ENCODE assay signal across 19 cellular contexts in the genomic region with DNA sequence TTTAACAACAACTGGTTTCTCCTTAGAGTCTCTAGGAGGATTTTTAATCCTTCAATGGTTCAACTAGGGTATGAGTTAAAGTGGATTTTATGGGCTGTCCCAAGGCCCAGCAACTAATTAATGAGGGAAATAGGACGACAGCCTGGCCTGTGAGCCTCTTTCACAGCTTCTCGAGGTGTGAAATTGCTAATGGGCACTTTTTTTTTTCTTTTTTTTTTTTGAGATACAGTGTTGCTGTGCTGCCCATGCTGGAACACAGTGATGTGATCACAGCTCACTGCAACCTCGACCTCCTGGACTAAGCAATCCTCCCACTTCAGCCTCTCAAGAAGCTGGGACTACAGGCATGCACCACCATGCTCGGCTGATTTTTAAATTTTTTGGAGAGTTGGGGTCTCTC.
DNase-seq lines count a peak whose midpoint lies in the region; ATAC-seq and TF ChIP-seq lines count a peak whose summit lies in the region.
"Had no signal": no experiment of that assay in that cellular context is flagged by ENCODE, and none has a peak within 500 bp of the region (broad histone marks: within the 10 kb centered on the region; RNA-seq: fewer than 3 reads in every experiment).

No MANE protein-coding gene starts in this region.

- H2AFZ ChIP-seq in GM23338 = peak overlapping the region; percentile 66

- TF ChIP-seq CTCF in GM23338 (conservative IDR thresholded peaks at IDR 0.05; ENCODE audit: low read depth in 2 of 2) = no peak
- no peak for TF ChIP-seq CTCF in endodermal cell (conservative IDR thresholded peaks at IDR 0.05)
- no peak for TF ChIP-seq CTCF in osteocyte (IDR thresholded peaks at IDR 0.05)

- H3K27ac ChIP-seq in GM23338 (ENCODE audit: low read depth) = no peak overlapping the region
- no peak overlapping the region for H3K27ac ChIP-seq in endodermal cell (ENCODE audit: low read depth, low read length)
- H3K27ac ChIP-seq: 22Rv1; A549; BLaER1 treated with 17β-estradiol and CSF1 and Interleukin-3, amounts not matched to agents 10 nM and 100 nM; C4-2B had no signal

- H3K27me3 ChIP-seq in GM23338 (ENCODE audit: insufficient read depth) = no peaks in the 10 kb centered on the region
- no peaks in the 10 kb centered on the region for H3K27me3 ChIP-seq in endodermal cell (ENCODE audit: control insufficient read depth, insufficient read depth, low read length, poor library complexity, severe bottlenecking)
- H3K27me3 ChIP-seq: BLaER1 treated with 17β-estradiol and CSF1 and Interleukin-3, amounts not matched to agents 10 nM and 100 nM had no signal

- H3K4me2 ChIP-seq in GM23338 = no peak overlapping the region
- H3K4me2 ChIP-seq: A549; BLaER1 treated with 17β-estradiol and CSF1 and Interleukin-3, amounts not matched to agents 10 nM and 100 nM had no signal

- H3K9me3 Mint-ChIP-seq in GM23338 = no peaks in the 10 kb centered on the region
- no peaks in the 10 kb centered on the region for H3K9me3 Mint-ChIP-seq in endodermal cell
- no peaks in the 10 kb centered on the region for H3K9me3 Mint-ChIP-seq in osteocyte (ENCODE audit: unreplicated experiment)
- H3K9me3 Mint-ChIP-seq: CD4-positive, alpha-beta T cell; CD8-positive, alpha-beta T cell had no signal

- H3K4me1 Mint-ChIP-seq in GM23338 (peaks cover 15% of the 10 kb centered on the region), endodermal cell (peaks cover 31% of the 10 kb centered on the region), osteocyte (ENCODE audit: unreplicated experiment) (no peaks in the 10 kb centered on the region)
- H3K4me1 Mint-ChIP-seq: B cell had no signal

- no peaks in the 10 kb centered on the region for H3K9me2 ChIP-seq in GM23338 (ENCODE audit: insufficient read depth)

- no peaks in the 10 kb centered on the region for H3K9me3 ChIP-seq in endodermal cell (ENCODE audit: control insufficient read depth, low read length)
- H3K9me3 ChIP-seq: A549; BLaER1 treated with 17β-estradiol and CSF1 and Interleukin-3, amounts not matched to agents 10 nM and 100 nM; Caco-2 had no signal

- peaks cover 7% of the 10 kb centered on the region for H3K27me3 Mint-ChIP-seq in GM23338 (ENCODE audit: insufficient read depth, low read depth, poor library complexity)
- H3K27me3 Mint-ChIP-seq in endodermal cell (ENCODE audit: insufficient read depth) = no peaks in the 10 kb centered on the region
- peaks cover 47% of the 10 kb centered on the region for H3K27me3 Mint-ChIP-seq in osteocyte (ENCODE audit: unreplicated experiment)

- no peak overlapping the region for H3K9ac ChIP-seq in endodermal cell (ENCODE audit: extremely low read depth, low read length, poor library complexity, severe bottlenecking)
- H3K9ac ChIP-seq: BLaER1 treated with 17β-estradiol and CSF1 and Interleukin-3, amounts not matched to agents 10 nM and 100 nM had no signal

- H3K79me2 ChIP-seq in GM23338 (replicated peaks; ENCODE audit: insufficient read depth) = no peaks in the 10 kb centered on the region

- H3K4me3 ChIP-seq in GM23338 (no peak overlapping the region), endodermal cell (ENCODE audit: low read length) (no peak overlapping the region)
- H3K4me3 ChIP-seq: A549; BLaER1 treated with 17β-estradiol and CSF1 and Interleukin-3, amounts not matched to agents 10 nM and 100 nM had no signal

- DNase-seq in NCI-H82 (lab: John Stamatoyannopoulos, UW) (peak; percentile 3), NCI-H82 treated with DMSO at 0.1 percent for 48 hours (lab: John Stamatoyannopoulos, UW; ENCODE audit: unreplicated experiment) (no peak), GM23338 (ENCODE audit: low spot score) (no peak), endodermal cell (peak; percentile 69), osteocyte (ENCODE audit: extremely low spot score, unreplicated experiment) (peak; percentile 30), NCI-H187 (lab: John Stamatoyannopoulos, UW) (no peak)
- DNase-seq in stimulated activated CD4-positive, alpha-beta T cell treated with anti-CD3 and anti-CD28 coated beads, Interleukin-4, amount 100 ng/mL, for 24 hours = no peak
- DNase-seq: AML-193; Caco-2; Calu3; CD4-positive, alpha-beta T cell; CD8-positive, alpha-beta T cell; DMS79 treated with DMSO at 0.1 percent for 48 hours; GF-D8 had no signal

- H3K4me1 ChIP-seq in GM23338 (ENCODE audit: insufficient read depth) (peaks cover 14% of the 10 kb centered on the region), endodermal cell (ENCODE audit: control insufficient read depth, insufficient read depth, low read length) (no peaks in the 10 kb centered on the region)
- H3K4me1 ChIP-seq: A549; BLaER1 treated with 17β-estradiol and CSF1 and Interleukin-3, amounts not matched to agents 10 nM and 100 nM; Caco-2 had no signal

- H3F3A ChIP-seq in GM23338 (replicated peaks; ENCODE audit: low read depth) = no peaks in the 10 kb centered on the region

- no peaks in the 10 kb centered on the region for H3K36me3 ChIP-seq in GM23338 (ENCODE audit: insufficient read depth)
- no peaks in the 10 kb centered on the region for H3K36me3 ChIP-seq in endodermal cell (ENCODE audit: control insufficient read depth, insufficient read depth, low read length)
- H3K36me3 ChIP-seq: BLaER1 treated with 17β-estradiol and CSF1 and Interleukin-3, amounts not matched to agents 10 nM and 100 nM had no signal

- H3K36me3 Mint-ChIP-seq in GM23338 (ENCODE audit: low read depth) (no peaks in the 10 kb centered on the region), endodermal cell (ENCODE audit: low read depth) (no peaks in the 10 kb centered on the region), osteocyte (ENCODE audit: unreplicated experiment) (no peaks in the 10 kb centered on the region)
- H3K36me3 Mint-ChIP-seq: CD8-positive, alpha-beta T cell had no signal

- H4K20me1 ChIP-seq in GM23338 (replicated peaks; ENCODE audit: insufficient read depth) = no peaks in the 10 kb centered on the region
- H4K20me1 ChIP-seq: BLaER1 treated with 17β-estradiol and CSF1 and Interleukin-3, amounts not matched to agents 10 nM and 100 nM had no signal

- no peak for ATAC-seq in GM23338
- ATAC-seq: A549; CD8-positive, alpha-beta T cell had no signal

- 61 to 68% methylated on average over 4 of the region's 4 CpGs for WGBS in endodermal cell (ENCODE audit: insufficient coverage in 1 of 2, insufficient read length in 1 of 2), 2 experiments

- H3K4me3 Mint-ChIP-seq in GM23338 (no peak overlapping the region), endodermal cell (no peak overlapping the region), osteocyte (ENCODE audit: unreplicated experiment) (no peak overlapping the region)
- H3K4me3 Mint-ChIP-seq: B cell; CD4-positive, alpha-beta T cell; CD8-positive, alpha-beta T cell had no signal

- H3K27ac Mint-ChIP-seq in GM23338 (no peak overlapping the region), endodermal cell (no peak overlapping the region), osteocyte (ENCODE audit: unreplicated experiment) (no peak overlapping the region)
- H3K27ac Mint-ChIP-seq: B cell; CD4-positive, alpha-beta T cell; CD8-positive, alpha-beta T cell had no signal

TF ChIP-seq in GM23338, 12 proteins besides CTCF, POLR2A, EP300 and RAD21:
- no peak for TF ChIP-seq NANOG (IDR thresholded peaks at IDR 0.05; ENCODE audit: borderline replicate concordance)
- TF ChIP-seq, protein P1, sequence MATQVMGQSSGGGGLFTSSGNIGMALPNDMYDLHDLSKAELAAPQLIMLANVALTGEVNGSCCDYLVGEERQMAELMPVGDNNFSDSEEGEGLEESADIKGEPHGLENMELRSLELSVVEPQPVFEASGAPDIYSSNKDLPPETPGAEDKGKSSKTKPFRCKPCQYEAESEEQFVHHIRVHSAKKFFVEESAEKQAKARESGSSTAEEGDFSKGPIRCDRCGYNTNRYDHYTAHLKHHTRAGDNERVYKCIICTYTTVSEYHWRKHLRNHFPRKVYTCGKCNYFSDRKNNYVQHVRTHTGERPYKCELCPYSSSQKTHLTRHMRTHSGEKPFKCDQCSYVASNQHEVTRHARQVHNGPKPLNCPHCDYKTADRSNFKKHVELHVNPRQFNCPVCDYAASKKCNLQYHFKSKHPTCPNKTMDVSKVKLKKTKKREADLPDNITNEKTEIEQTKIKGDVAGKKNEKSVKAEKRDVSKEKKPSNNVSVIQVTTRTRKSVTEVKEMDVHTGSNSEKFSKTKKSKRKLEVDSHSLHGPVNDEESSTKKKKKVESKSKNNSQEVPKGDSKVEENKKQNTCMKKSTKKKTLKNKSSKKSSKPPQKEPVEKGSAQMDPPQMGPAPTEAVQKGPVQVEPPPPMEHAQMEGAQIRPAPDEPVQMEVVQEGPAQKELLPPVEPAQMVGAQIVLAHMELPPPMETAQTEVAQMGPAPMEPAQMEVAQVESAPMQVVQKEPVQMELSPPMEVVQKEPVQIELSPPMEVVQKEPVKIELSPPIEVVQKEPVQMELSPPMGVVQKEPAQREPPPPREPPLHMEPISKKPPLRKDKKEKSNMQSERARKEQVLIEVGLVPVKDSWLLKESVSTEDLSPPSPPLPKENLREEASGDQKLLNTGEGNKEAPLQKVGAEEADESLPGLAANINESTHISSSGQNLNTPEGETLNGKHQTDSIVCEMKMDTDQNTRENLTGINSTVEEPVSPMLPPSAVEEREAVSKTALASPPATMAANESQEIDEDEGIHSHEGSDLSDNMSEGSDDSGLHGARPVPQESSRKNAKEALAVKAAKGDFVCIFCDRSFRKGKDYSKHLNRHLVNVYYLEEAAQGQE (IDR thresholded peaks at IDR 0.05; ENCODE audit: unreplicated experiment) = no peak
- TF ChIP-seq EZH2phosphoT487 (IDR thresholded peaks at IDR 0.05; ENCODE audit: unreplicated experiment) = no peak
- TF ChIP-seq POLR2AphosphoS5 (IDR thresholded peaks at IDR 0.05; ENCODE audit: low read depth) = no peak
- no peak for TF ChIP-seq EZH2 (IDR thresholded peaks at IDR 0.05; ENCODE audit: low read depth, unreplicated experiment)

Comparison
In these comparisons a context has a peak if more than half of its experiments do, and no peak if none do; other contexts are left out.
1. DNase-seq: peak in NCI-H82 (single experiment), endodermal cell (single experiment) and osteocyte (single experiment); none in NCI-H82 treated with DMSO at 0.1 percent for 48 hours (single experiment), GM23338 (single experiment), stimulated activated CD4-positive, alpha-beta T cell treated with anti-CD3 and anti-CD28 coated beads, Interleukin-4, amount 100 ng/mL, for 24 hours (single experiment) and NCI-H187 (0 of 2).